ENCODE assay signal across 8 cellular contexts in the genomic region with DNA sequence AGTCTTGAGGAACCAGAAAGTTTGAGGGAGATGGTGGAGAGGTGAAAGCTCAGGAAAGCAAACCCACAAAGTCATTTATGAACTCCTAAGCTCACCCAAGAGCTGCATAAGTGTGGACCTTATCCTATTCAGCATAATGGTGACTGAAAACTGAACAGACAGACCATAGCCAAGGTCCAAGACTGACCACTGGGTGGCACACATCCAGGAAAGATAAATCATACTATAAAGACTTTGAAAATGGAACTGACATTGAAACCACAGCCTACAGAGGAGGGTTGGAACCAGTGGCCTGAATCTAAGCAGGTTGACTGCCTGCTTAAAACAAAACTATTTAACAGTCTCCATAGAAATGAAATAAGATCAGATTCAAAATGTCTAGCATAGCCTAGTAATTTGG.
DNase-seq lines count a peak whose midpoint lies in the region; ATAC-seq and TF ChIP-seq lines count a peak whose summit lies in the region.

No MANE protein-coding gene starts in this region.

- DNase-seq in DMS114 treated with DMSO at 0.1 percent for 48 hours (lab: John Stamatoyannopoulos, UW; ENCODE audit: unreplicated experiment) (peak; percentile 0), astrocyte of the hippocampus (ENCODE audit: low read depth, low spot score) (peak; percentile 53), type B pancreatic cell (ENCODE audit: extremely low spot score, unreplicated experiment) (no peak), AG20443 (ENCODE audit: low spot score) (no peak), NCI-H1048 (lab: John Stamatoyannopoulos, UW) (no peak)
- no peak for DNase-seq in stimulated activated naive CD4-positive, alpha-beta T cell (lab: John Stamatoyannopoulos, UW)

- no peaks in the 10 kb centered on the region for H3K4me1 Mint-ChIP-seq in type B pancreatic cell (ENCODE audit: unreplicated experiment)

- peaks cover 5% of the 10 kb centered on the region for H3K27me3 Mint-ChIP-seq in type B pancreatic cell

- H3K27ac Mint-ChIP-seq in type B pancreatic cell: no peak overlapping the region

- peaks cover 3% of the 10 kb centered on the region for H3K9me3 Mint-ChIP-seq in type B pancreatic cell

- ATAC-seq in GM19438 (IDR thresholded peaks at IDR 0.05; ENCODE audit: low read depth, unreplicated experiment) (peak; percentile 82), HG03520 (IDR thresholded peaks at IDR 0.05; ENCODE audit: unreplicated experiment) (peak; percentile 88)

- no peak overlapping the region for H3K4me3 Mint-ChIP-seq in type B pancreatic cell

- H3K36me3 Mint-ChIP-seq in type B pancreatic cell: no peaks in the 10 kb centered on the region

- peak; percentile 67 for TF ChIP-seq CTCF in type B pancreatic cell (conservative IDR thresholded peaks at IDR 0.05)

Comparison
In these comparisons a context has a peak if more than half of its experiments do, and no peak if none do; other contexts are left out.
1. DNase-seq: peak in DMS114 treated with DMSO at 0.1 percent for 48 hours (single experiment) and astrocyte of the hippocampus (single experiment); none in type B pancreatic cell (single experiment), AG20443 (single experiment), NCI-H1048 (single experiment) and stimulated activated naive CD4-positive, alpha-beta T cell (0 of 6).